In the genomic region with DNA sequence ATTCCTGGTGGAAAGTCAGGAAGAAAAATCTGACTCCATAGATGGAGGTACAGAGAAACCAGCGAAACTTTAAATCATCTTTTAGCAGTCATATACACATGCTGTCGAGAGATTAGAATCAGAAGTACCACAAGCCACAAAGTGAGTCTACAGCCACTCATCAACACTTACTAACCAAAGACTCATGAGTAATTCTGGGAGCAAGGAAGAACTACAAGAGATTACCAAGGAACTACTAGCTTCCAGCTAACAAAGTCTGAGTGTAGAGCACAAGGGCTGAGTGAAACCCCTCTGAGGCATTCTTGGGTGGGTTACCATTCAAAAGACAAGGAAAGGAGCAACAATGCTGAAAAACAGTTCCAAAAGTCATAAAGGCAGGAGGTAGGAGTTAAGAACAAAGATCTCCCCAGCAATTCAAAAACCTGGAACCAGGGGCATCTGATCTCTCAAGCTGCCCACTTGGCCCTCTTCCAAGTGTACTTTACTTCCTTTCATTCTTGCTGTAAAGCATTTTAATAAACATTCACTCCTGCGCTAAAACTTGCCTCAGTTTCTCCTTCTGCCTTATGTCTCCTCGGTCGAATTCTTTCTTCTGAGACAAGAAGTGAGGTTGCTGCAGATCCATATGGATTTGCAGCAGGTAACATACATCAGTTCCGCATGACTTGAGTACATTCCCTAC, we compare ENCODE assay signal across 1 cellular context.
TF ChIP-seq lines count a peak whose summit lies in the region.

No MANE protein-coding gene starts in this region.

TF ChIP-seq in GM12878, 131 proteins besides CTCF, POLR2A, EP300 and RAD21 (continued from another document):
- TF ChIP-seq, protein P1, sequence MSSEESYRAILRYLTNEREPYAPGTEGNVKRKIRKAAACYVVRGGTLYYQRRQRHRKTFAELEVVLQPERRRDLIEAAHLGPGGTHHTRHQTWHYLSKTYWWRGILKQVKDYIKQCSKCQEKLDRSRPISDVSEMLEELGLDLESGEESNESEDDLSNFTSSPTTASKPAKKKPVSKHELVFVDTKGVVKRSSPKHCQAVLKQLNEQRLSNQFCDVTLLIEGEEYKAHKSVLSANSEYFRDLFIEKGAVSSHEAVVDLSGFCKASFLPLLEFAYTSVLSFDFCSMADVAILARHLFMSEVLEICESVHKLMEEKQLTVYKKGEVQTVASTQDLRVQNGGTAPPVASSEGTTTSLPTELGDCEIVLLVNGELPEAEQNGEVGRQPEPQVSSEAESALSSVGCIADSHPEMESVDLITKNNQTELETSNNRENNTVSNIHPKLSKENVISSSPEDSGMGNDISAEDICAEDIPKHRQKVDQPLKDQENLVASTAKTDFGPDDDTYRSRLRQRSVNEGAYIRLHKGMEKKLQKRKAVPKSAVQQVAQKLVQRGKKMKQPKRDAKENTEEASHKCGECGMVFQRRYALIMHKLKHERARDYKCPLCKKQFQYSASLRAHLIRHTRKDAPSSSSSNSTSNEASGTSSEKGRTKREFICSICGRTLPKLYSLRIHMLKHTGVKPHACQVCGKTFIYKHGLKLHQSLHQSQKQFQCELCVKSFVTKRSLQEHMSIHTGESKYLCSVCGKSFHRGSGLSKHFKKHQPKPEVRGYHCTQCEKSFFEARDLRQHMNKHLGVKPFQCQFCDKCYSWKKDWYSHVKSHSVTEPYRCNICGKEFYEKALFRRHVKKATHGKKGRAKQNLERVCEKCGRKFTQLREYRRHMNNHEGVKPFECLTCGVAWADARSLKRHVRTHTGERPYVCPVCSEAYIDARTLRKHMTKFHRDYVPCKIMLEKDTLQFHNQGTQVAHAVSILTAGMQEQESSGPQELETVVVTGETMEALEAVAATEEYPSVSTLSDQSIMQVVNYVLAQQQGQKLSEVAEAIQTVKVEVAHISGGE (CRISPR knock-in tag; IDR thresholded peaks at IDR 0.05): no peak
- peak; percentile 65; the same call in 1 of the 2 replicates for TF ChIP-seq CBFB (IDR thresholded peaks at IDR 0.05; ENCODE audit: low read depth)
- TF ChIP-seq, protein P2, sequence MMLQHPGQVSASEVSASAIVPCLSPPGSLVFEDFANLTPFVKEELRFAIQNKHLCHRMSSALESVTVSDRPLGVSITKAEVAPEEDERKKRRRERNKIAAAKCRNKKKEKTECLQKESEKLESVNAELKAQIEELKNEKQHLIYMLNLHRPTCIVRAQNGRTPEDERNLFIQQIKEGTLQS (IDR thresholded peaks at IDR 0.05; ENCODE audit: borderline replicate concordance, extremely low read depth, low read depth, low read length): no peak
- TF ChIP-seq RUNX3 (IDR thresholded peaks at IDR 0.05; ENCODE audit: low read length): peak; percentile 91
- TF ChIP-seq EZH2 (IDR thresholded peaks at IDR 0.05; ENCODE audit: borderline replicate concordance, control insufficient read depth, low read depth, low read length): no peak
- no peak for TF ChIP-seq BACH1 (IDR thresholded peaks at IDR 0.05; ENCODE audit: borderline replicate concordance)
- TF ChIP-seq NR2F1 (conservative IDR thresholded peaks at IDR 0.05): no peak
- TF ChIP-seq SMARCA5 (IDR thresholded peaks at IDR 0.05): no peak
- peak; percentile 76 to 81; a peak in 3 of 4 replicates for TF ChIP-seq IKZF2 (IDR thresholded peaks at IDR 0.05)
- peak; percentile 58 for TF ChIP-seq JUNB (IDR thresholded peaks at IDR 0.05)
- TF ChIP-seq, protein P3, sequence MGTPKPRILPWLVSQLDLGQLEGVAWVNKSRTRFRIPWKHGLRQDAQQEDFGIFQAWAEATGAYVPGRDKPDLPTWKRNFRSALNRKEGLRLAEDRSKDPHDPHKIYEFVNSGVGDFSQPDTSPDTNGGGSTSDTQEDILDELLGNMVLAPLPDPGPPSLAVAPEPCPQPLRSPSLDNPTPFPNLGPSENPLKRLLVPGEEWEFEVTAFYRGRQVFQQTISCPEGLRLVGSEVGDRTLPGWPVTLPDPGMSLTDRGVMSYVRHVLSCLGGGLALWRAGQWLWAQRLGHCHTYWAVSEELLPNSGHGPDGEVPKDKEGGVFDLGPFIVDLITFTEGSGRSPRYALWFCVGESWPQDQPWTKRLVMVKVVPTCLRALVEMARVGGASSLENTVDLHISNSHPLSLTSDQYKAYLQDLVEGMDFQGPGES (IDR thresholded peaks at IDR 0.05): no peak
- TF ChIP-seq CHD4 (IDR thresholded peaks at IDR 0.05): no peak
- peak in 1 of 2 experiments; percentile 50; a peak in 1 of 4 replicates for TF ChIP-seq BHLHE40 (IDR thresholded peaks at IDR 0.05; ENCODE audit: borderline replicate concordance in 1 of 2, low read depth in 2 of 2, low read length in 1 of 2)
- peak; percentile 69 for TF ChIP-seq MTA2 (IDR thresholded peaks at IDR 0.05; ENCODE audit: low read depth)
- TF ChIP-seq POLR2AphosphoS5 (IDR thresholded peaks at IDR 0.05; ENCODE audit: low read length): no peak
- TF ChIP-seq BCL11A (IDR thresholded peaks at IDR 0.05; ENCODE audit: low read depth, low read length): peak; percentile 38; the same call in 1 of the 2 replicates
- peak; percentile 33; the same call in 1 of the 2 replicates for TF ChIP-seq ATF2 (IDR thresholded peaks at IDR 0.05; ENCODE audit: low read length)
- no peak for TF ChIP-seq BRCA1 (IDR thresholded peaks at IDR 0.05; ENCODE audit: low read depth, low read length)
- TF ChIP-seq FOS (IDR thresholded peaks at IDR 0.05; ENCODE audit: borderline replicate concordance, extremely low read depth, insufficient read length): no peak
- peak; percentile 64 for TF ChIP-seq RELB (IDR thresholded peaks at IDR 0.05; ENCODE audit: low read depth)
- no peak for TF ChIP-seq SKIL (IDR thresholded peaks at IDR 0.05; ENCODE audit: low read depth, poor library complexity, severe bottlenecking)
- no peak for TF ChIP-seq IRF4 (IDR thresholded peaks at IDR 0.05; ENCODE audit: low read depth, low read length)
- TF ChIP-seq NBN (IDR thresholded peaks at IDR 0.05): 0 out of 2 replicates have a peak, but pooled peaks have one; percentile 17
- TF ChIP-seq BCL3 (IDR thresholded peaks at IDR 0.05; ENCODE audit: borderline replicate concordance, insufficient read depth, low read depth, low read length, poor library complexity, severe bottlenecking): peak; percentile 11
- TF ChIP-seq PAX8 (IDR thresholded peaks at IDR 0.05): no peak
- no peak for TF ChIP-seq SIX5 (IDR thresholded peaks at IDR 0.05; ENCODE audit: low read depth, low read length, severe bottlenecking)
- no peak for TF ChIP-seq RFX5 (IDR thresholded peaks at IDR 0.05; ENCODE audit: low read depth, low read length)
- peak; percentile 59; the same call in 1 of the 2 replicates for TF ChIP-seq NFIC (IDR thresholded peaks at IDR 0.05; ENCODE audit: low read depth, low read length)
- peak; percentile 65; the same call in 1 of the 2 replicates for TF ChIP-seq EED (IDR thresholded peaks at IDR 0.05; ENCODE audit: low read depth)
- TF ChIP-seq DPF2 (IDR thresholded peaks at IDR 0.05): peak; percentile 27; the same call in 1 of the 2 replicates
TF ChIP-seq in GM12878: peak in this region for 16.
